In genomic region chr21:44510508-44511218, GRCh38 we compare ENCODE assay signal across 1 cellular context.
TF ChIP-seq lines count a peak whose summit lies in the region.

No MANE protein-coding gene starts in this region.

TF ChIP-seq in HepG2, 621 proteins besides CTCF, POLR2A, EP300 and RAD21 (continued from another document and continues in another):
- TF ChIP-seq RORA (CRISPR knock-in tag; IDR thresholded peaks at IDR 0.05): no peak
- TF ChIP-seq SOX6 (IDR thresholded peaks at IDR 0.05): no peak
- peak; percentile 37; the same call in 1 of the 2 replicates for TF ChIP-seq SOX6 (CRISPR knock-in tag; IDR thresholded peaks at IDR 0.05)
- no peak for TF ChIP-seq KLF12 (CRISPR knock-in tag; IDR thresholded peaks at IDR 0.05; ENCODE audit: borderline replicate concordance)
- no peak for TF ChIP-seq ZBTB46 (CRISPR knock-in tag; IDR thresholded peaks at IDR 0.05; ENCODE audit: borderline replicate concordance)
- peak; percentile 50; the same call in 1 of the 2 replicates for TF ChIP-seq HNF4G (IDR thresholded peaks at IDR 0.05; ENCODE audit: borderline replicate concordance, low read depth, low read length)
- TF ChIP-seq HNF4G (CRISPR knock-in tag; IDR thresholded peaks at IDR 0.05; ENCODE audit: borderline replicate concordance, low read depth): no peak
- TF ChIP-seq ZNF34 (CRISPR knock-in tag; IDR thresholded peaks at IDR 0.05; ENCODE audit: borderline replicate concordance): no peak
- no peak for TF ChIP-seq ZNF589 (CRISPR knock-in tag; conservative IDR thresholded peaks at IDR 0.05)
- TF ChIP-seq FOXA1 (IDR thresholded peaks at IDR 0.05): no peak
- 0 out of 2 replicates have a peak, but pooled peaks have one; percentile 7 for TF ChIP-seq FOXA1 (CRISPR knock-in tag; IDR thresholded peaks at IDR 0.05)
- TF ChIP-seq ISL2 (CRISPR knock-in tag; IDR thresholded peaks at IDR 0.05): no peak
- no peak for TF ChIP-seq POLR2AphosphoS5 (IDR thresholded peaks at IDR 0.05; ENCODE audit: low read depth, low read length)
- no peak for TF ChIP-seq NBN (conservative IDR thresholded peaks at IDR 0.05)
- TF ChIP-seq NFRKB (IDR thresholded peaks at IDR 0.05): no peak
- no peak for TF ChIP-seq ZNF205 (CRISPR knock-in tag; IDR thresholded peaks at IDR 0.05)
- no peak for TF ChIP-seq SMARCC2 (IDR thresholded peaks at IDR 0.05)
- TF ChIP-seq ZNF879 (CRISPR knock-in tag; IDR thresholded peaks at IDR 0.05): no peak
- TF ChIP-seq ZNF607 (CRISPR knock-in tag; IDR thresholded peaks at IDR 0.05; ENCODE audit: borderline replicate concordance): no peak
- 0 out of 2 replicates have a peak, but pooled peaks have one; percentile 34 for TF ChIP-seq ZNF274 (CRISPR knock-in tag; IDR thresholded peaks at IDR 0.05)
- TF ChIP-seq ZNF574 (CRISPR knock-in tag; IDR thresholded peaks at IDR 0.05): peak; percentile 45; the same call in 1 of the 2 replicates
- TF ChIP-seq ZHX2 (IDR thresholded peaks at IDR 0.05; ENCODE audit: low read depth): no peak
- no peak for TF ChIP-seq ZHX2 (CRISPR knock-in tag; IDR thresholded peaks at IDR 0.05; ENCODE audit: borderline replicate concordance)
- TF ChIP-seq ZNF292 (CRISPR knock-in tag; IDR thresholded peaks at IDR 0.05; ENCODE audit: borderline replicate concordance, low read depth): no peak
- TF ChIP-seq ZNF431 (CRISPR knock-in tag; IDR thresholded peaks at IDR 0.05; ENCODE audit: borderline replicate concordance, low read depth): no peak
- TF ChIP-seq RNF219 (CRISPR knock-in tag; IDR thresholded peaks at IDR 0.05): no peak
- TF ChIP-seq ZNF329 (CRISPR knock-in tag; IDR thresholded peaks at IDR 0.05; ENCODE audit: low read depth): no peak
- TF ChIP-seq ZNF335 (CRISPR knock-in tag; IDR thresholded peaks at IDR 0.05): no peak
- TF ChIP-seq ZNF792 (CRISPR knock-in tag; IDR thresholded peaks at IDR 0.05): 0 out of 2 replicates have a peak, but pooled peaks have one; percentile 47
- TF ChIP-seq ATF7-NPFF (CRISPR knock-in tag; IDR thresholded peaks at IDR 0.05; ENCODE audit: low read depth): peak; percentile 55
- no peak for TF ChIP-seq HOXA9 (CRISPR knock-in tag; IDR thresholded peaks at IDR 0.05; ENCODE audit: borderline replicate concordance)
- no peak for TF ChIP-seq PAWR (CRISPR knock-in tag; IDR thresholded peaks at IDR 0.05; ENCODE audit: borderline replicate concordance)
- TF ChIP-seq RFX3 (CRISPR knock-in tag; IDR thresholded peaks at IDR 0.05): no peak
- no peak for TF ChIP-seq ADNP (CRISPR knock-in tag; IDR thresholded peaks at IDR 0.05)
- no peak for TF ChIP-seq DBP (CRISPR knock-in tag; IDR thresholded peaks at IDR 0.05; ENCODE audit: not compliant biosample characterization)
- no peak for TF ChIP-seq ZNF800 (CRISPR knock-in tag; IDR thresholded peaks at IDR 0.05)
- no peak for TF ChIP-seq ZNF138 (CRISPR knock-in tag; IDR thresholded peaks at IDR 0.05; ENCODE audit: low read depth)
- TF ChIP-seq SOX5 (CRISPR knock-in tag; IDR thresholded peaks at IDR 0.05; ENCODE audit: borderline replicate concordance): no peak
- TF ChIP-seq ELF3 (CRISPR knock-in tag; IDR thresholded peaks at IDR 0.05): no peak
- no peak for TF ChIP-seq ZNF552 (CRISPR knock-in tag; IDR thresholded peaks at IDR 0.05; ENCODE audit: borderline replicate concordance)
- TF ChIP-seq MXD1 (CRISPR knock-in tag; IDR thresholded peaks at IDR 0.05): peak; percentile 51; the same call in 1 of the 2 replicates
- 0 out of 2 replicates have a peak, but pooled peaks have one; percentile 63 for TF ChIP-seq ZBTB4 (CRISPR knock-in tag; IDR thresholded peaks at IDR 0.05; ENCODE audit: borderline replicate concordance)
